In the genomic region with DNA sequence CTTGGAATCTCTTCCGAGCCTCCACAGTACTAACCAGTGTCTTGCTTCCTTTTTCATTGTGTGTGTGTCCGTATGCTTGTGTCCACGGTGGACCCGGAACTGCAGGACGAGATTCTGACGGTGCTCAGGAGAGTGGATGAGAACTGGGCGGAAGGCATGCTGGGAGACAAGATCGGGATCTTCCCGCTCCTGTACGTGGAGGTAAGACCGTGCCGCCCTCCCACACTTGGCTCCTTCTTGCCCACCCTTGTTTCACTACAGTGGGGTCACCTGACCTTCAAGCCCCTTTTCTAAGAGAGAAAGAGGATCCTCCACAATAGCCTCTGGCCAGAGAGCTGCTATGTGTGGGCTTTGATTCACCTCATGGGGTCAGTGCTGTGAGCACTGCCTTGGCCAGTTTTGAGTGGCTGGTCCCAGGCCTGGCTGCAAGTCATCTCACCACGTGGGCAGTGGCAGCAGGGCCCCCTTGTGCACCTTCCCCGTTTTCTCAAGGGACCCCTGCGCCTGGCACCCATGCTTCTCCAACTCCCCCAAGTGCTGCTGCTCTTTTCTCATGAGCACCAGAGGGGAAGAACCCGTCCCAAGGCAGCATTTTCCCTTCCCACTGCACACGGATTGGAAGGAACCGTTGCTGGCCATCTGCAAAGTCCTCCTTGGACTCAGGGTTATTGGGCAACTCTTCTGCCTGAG, we compare ENCODE assay signal across 19 cellular contexts.
"Had no signal": no experiment of that assay in that cellular context is flagged by ENCODE, and none has a peak within 500 bp of the region (broad histone marks: within the 10 kb centered on the region; RNA-seq: fewer than 3 reads in every experiment).

No MANE protein-coding gene starts in this region.

- H3K27ac ChIP-seq: epithelial cell of prostate, gastrocnemius medialis, heart left ventricle, neural progenitor cell, tibial artery had no signal

- H3K4me3 ChIP-seq: gastrocnemius medialis, heart left ventricle, neural progenitor cell, tibial artery had no signal

- H3K9me3 ChIP-seq: gastrocnemius medialis, heart left ventricle, SK-N-SH, tibial artery had no signal

- ATAC-seq: activated T-cell treated with anti-CD3 and anti-CD28 coated beads, Interleukin-2, amount 50 U/mL, for 72 hours; gastrocnemius medialis; heart left ventricle; stimulated activated memory B cell treated with anti-CD40 and anti-IgM and Interleukin-4, amounts not matched to agents 10 μg/mL and 1 μg/mL and 100 μg/mL, for 72 hours; T-cell had no signal

- H3K36me3 ChIP-seq: gastrocnemius medialis, neural progenitor cell had no signal

- DNase-seq: activated CD4-positive, alpha-beta memory T cell treated with anti-CD3 and anti-CD28 coated beads for 36 hours; activated CD4-positive, CD25-positive, alpha-beta regulatory T cell treated with anti-CD3 and anti-CD28 coated beads, Interleukin-2, amount 50 U/mL, for 72 hours; activated naive CD8-positive, alpha-beta T cell treated with anti-CD3 and anti-CD28 coated beads for 36 hours; activated T-cell treated with anti-CD3 and anti-CD28 coated beads, Interleukin-2, amount 50 U/mL, for 72 hours; amygdala; effector memory CD4-positive, alpha-beta T cell; gastrocnemius medialis; immature natural killer cell; left colon; retina; stimulated activated CD4-positive, alpha-beta T cell treated with anti-CD3 and anti-CD28 coated beads, Interleukin-2, amount 100 ng/mL, for 48 hours; T-cell; T-helper 9 cell; tibial artery had no signal

- H3K27me3 ChIP-seq: gastrocnemius medialis, heart left ventricle, neural progenitor cell, tibial artery had no signal

- H3K4me1 ChIP-seq: neural progenitor cell had no signal
